In the genomic region with DNA sequence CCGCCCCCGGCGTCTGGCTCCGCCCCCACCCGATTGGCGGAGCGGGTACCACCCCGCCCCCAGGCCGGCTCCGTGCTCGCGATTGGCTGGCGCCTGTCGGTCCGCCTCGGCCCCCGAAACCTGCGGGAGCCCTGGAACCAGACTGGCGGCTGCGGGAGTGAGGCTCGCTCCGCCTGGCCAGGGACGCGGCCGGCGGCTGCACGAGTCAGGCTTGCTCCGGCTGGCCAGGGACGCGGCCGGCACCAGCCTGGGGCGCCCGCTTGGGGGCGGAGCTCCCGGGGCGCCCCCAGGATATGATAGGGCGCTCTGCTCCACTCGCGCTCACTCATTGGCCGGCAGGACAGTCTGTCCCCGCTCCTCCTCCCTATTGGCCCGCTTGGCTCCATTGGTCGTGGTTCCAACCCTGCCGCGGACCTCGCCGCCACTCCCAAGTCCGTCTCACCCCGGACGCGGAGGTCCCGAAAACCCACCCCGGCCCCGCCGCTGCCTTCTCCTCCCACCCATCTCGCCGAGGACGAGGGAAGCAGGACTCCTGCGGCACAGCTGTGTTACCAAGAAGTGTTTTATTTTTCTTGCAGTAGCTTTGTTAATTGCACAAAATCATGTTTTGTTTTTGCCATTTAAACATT, we compare ENCODE assay signal across 8 cellular contexts. TPM values are rescaled to one million over a fixed set of nuclear protein-coding genes. Genes with fewer than 3 reads are reported as not detected.
A peak's percentile ranks its signal among the peaks of the same experiment; 100 is the strongest.
DNase-seq lines count a peak whose midpoint lies in the region; ATAC-seq and TF ChIP-seq lines count a peak whose summit lies in the region.

No MANE protein-coding gene starts in this region.

- peak; percentile 97 for ATAC-seq in natural killer cell treated with Interleukin-12 subunit alpha and Interleukin-12 subunit beta and Interleukin-15 and Interleukin-18, amount 100 ng/mL, for 72 hours

- peaks cover 32% of the 10 kb centered on the region for H3K4me1 ChIP-seq in DOHH2 (ENCODE audit: control insufficient read depth, low read length)

- no peaks in the 10 kb centered on the region for H3K79me2 ChIP-seq in DOHH2 (ENCODE audit: control insufficient read depth, low read length)

- no peak for TF ChIP-seq CTCF in DOHH2 (IDR thresholded peaks at IDR 0.05; ENCODE audit: low read depth, low read length, poor library complexity, severe bottlenecking)
- TF ChIP-seq CTCF in fibroblast of pulmonary artery (IDR thresholded peaks at IDR 0.05; ENCODE audit: low read length, missing control alignments) = no peak

- peak overlapping the region in 1 of 2 donors; percentile 70 for H3K27ac Mint-ChIP-seq in natural killer cell treated with Interleukin-12 subunit alpha and Interleukin-12 subunit beta and Interleukin-15 and Interleukin-18, amount 100 ng/mL, for 72 hours

- DNase-seq in H4 (ENCODE audit: low spot score) (peak; percentile 87), LHCN-M2 (ENCODE audit: low read depth) (peak; percentile 87), RPMI8226 (peak; percentile 95), fibroblast of pulmonary artery (ENCODE audit: low read depth) (peak; percentile 90)
- DNase-seq in activated T-helper 9 cell treated with anti-CD3 and anti-CD28 coated beads, Interleukin-2, amount 50 U/mL, for 16 hours (ENCODE audit: low read depth) = peak; percentile 83
- DNase-seq in natural killer cell treated with Interleukin-12 subunit alpha and Interleukin-12 subunit beta and Interleukin-15 and Interleukin-18, amount 100 ng/mL, for 72 hours (ENCODE audit: low spot score) = peak; percentile 92
- peak; percentile 70 to 98 (median 90) for DNase-seq in stimulated activated naive CD4-positive, alpha-beta T cell (lab: John Stamatoyannopoulos, UW)

- H3K36me3 ChIP-seq in DOHH2 (ENCODE audit: control insufficient read depth, low read length) = peaks cover 23% of the 10 kb centered on the region

- no peaks in the 10 kb centered on the region for H3K9me3 Mint-ChIP-seq in natural killer cell treated with Interleukin-12 subunit alpha and Interleukin-12 subunit beta and Interleukin-15 and Interleukin-18, amount 100 ng/mL, for 72 hours

- peak overlapping the region; percentile 94 for H3K4me2 ChIP-seq in DOHH2 (ENCODE audit: low read length)

- H3K27me3 Mint-ChIP-seq in natural killer cell treated with Interleukin-12 subunit alpha and Interleukin-12 subunit beta and Interleukin-15 and Interleukin-18, amount 100 ng/mL, for 72 hours = no peaks in the 10 kb centered on the region

- peaks cover 6% of the 10 kb centered on the region for H3K36me3 Mint-ChIP-seq in natural killer cell treated with Interleukin-12 subunit alpha and Interleukin-12 subunit beta and Interleukin-15 and Interleukin-18, amount 100 ng/mL, for 72 hours

- H3K4me1 Mint-ChIP-seq in natural killer cell treated with Interleukin-12 subunit alpha and Interleukin-12 subunit beta and Interleukin-15 and Interleukin-18, amount 100 ng/mL, for 72 hours (ENCODE audit: low read depth in 2 of 2) = peaks cover 0 to 8% of the 10 kb centered on the region in 2 donors

- peak overlapping the region; percentile 45; the same call in 1 of the 2 replicates for H3K27ac ChIP-seq in DOHH2 (ENCODE audit: low read depth, low read length)

- H4K20me1 ChIP-seq in DOHH2 (ENCODE audit: control insufficient read depth, insufficient read depth, low read depth, low read length) = no peaks in the 10 kb centered on the region

- H3K4me3 ChIP-seq in DOHH2 (ENCODE audit: low read length) = peak overlapping the region; percentile 87
- peak overlapping the region; percentile 66 for H3K4me3 ChIP-seq in fibroblast of pulmonary artery (replicated peaks; ENCODE audit: low read depth, low read length)

- peak overlapping the region; percentile 79 for H3K4me3 Mint-ChIP-seq in natural killer cell treated with Interleukin-12 subunit alpha and Interleukin-12 subunit beta and Interleukin-15 and Interleukin-18, amount 100 ng/mL, for 72 hours

- H3K9me3 ChIP-seq in DOHH2 (ENCODE audit: control insufficient read depth, insufficient read depth, low read length) = no peaks in the 10 kb centered on the region

- H3K27me3 ChIP-seq in DOHH2 (ENCODE audit: control insufficient read depth, low read length) = no peaks in the 10 kb centered on the region

- no peaks in the 10 kb centered on the region for H3K9me2 ChIP-seq in DOHH2 (replicated peaks; ENCODE audit: control insufficient read depth, low read length)

- peaks cover 7% of the 10 kb centered on the region; the same call in 1 of the 2 replicates for H3F3A ChIP-seq in DOHH2 (ENCODE audit: control insufficient read depth, insufficient read depth)

RNA-seq across cellular contexts. Expression of a gene that starts 0.3 kb away (rescaled TPM):
- total RNA-seq in H4 (2014; rRNA removed; shearing (Covaris generic)) = 14.7 and 17.1 TPM in 2 replicates
- total RNA-seq in LHCN-M2 (2014; rRNA removed) = 17.8 and 25.8 TPM in 2 replicates
- polyA plus RNA-seq in LHCN-M2 (2012) = 23.6 TPM
- total RNA-seq in natural killer cell treated with Interleukin-12 subunit alpha and Interleukin-12 subunit beta and Interleukin-15 and Interleukin-18, amount 100 ng/mL, for 72 hours = 1 to 10 TPM; 3.8 to 7.1 TPM

RNA-seq across cellular contexts. Expression of a gene that starts 7.6 kb away (rescaled TPM):
- total RNA-seq in H4 (2014; rRNA removed; shearing (Covaris generic)) = not detected in 2 replicates
- total RNA-seq in LHCN-M2 (2014; rRNA removed) = not detected in 2 replicates
- polyA plus RNA-seq in LHCN-M2 (2012) = not detected
- total RNA-seq in natural killer cell treated with Interleukin-12 subunit alpha and Interleukin-12 subunit beta and Interleukin-15 and Interleukin-18, amount 100 ng/mL, for 72 hours = not detected

RNA-seq across cellular contexts. Expression of a gene that starts 14.6 kb away (rescaled TPM):
- not detected in 2 replicates for total RNA-seq in H4 (2014; rRNA removed; shearing (Covaris generic))
- total RNA-seq in LHCN-M2 (2014; rRNA removed) = not detected in 2 replicates
- not detected for polyA plus RNA-seq in LHCN-M2 (2012)
- total RNA-seq in natural killer cell treated with Interleukin-12 subunit alpha and Interleukin-12 subunit beta and Interleukin-15 and Interleukin-18, amount 100 ng/mL, for 72 hours = not detected

RNA-seq across cellular contexts. Expression of a gene that starts 35.8 kb away (rescaled TPM):
- 3.3 and 4.4 TPM in 2 replicates for total RNA-seq in H4 (2014; rRNA removed; shearing (Covaris generic))
- 10.9 and 11.8 TPM in 2 replicates for total RNA-seq in LHCN-M2 (2014; rRNA removed)
- polyA plus RNA-seq in LHCN-M2 (2012) = 4.8 TPM
- total RNA-seq in natural killer cell treated with Interleukin-12 subunit alpha and Interleukin-12 subunit beta and Interleukin-15 and Interleukin-18, amount 100 ng/mL, for 72 hours = 10 to 100 TPM; 12.2 to 20.9 TPM

RNA-seq across cellular contexts. Expression of a gene that starts 44.3 kb away (rescaled TPM):
- 20.6 and 35.8 TPM in 2 replicates for total RNA-seq in H4 (2014; rRNA removed; shearing (Covaris generic))
- total RNA-seq in LHCN-M2 (2014; rRNA removed) = 38.3 and 52.8 TPM in 2 replicates
- polyA plus RNA-seq in LHCN-M2 (2012) = 41.8 TPM
- 100 to 1,000 TPM; 126 to 156 TPM for total RNA-seq in natural killer cell treated with Interleukin-12 subunit alpha and Interleukin-12 subunit beta and Interleukin-15 and Interleukin-18, amount 100 ng/mL, for 72 hours

Comparison
In these comparisons a context has a peak if more than half of its experiments do, and no peak if none do; other contexts are left out.
1. Peak in every context shown above with its lines: DNase-seq, ATAC-seq, H3K4me3 ChIP-seq and H3K27ac ChIP-seq.